Comparison of ENCODE assay signal across 8 cellular contexts in the genomic region with DNA sequence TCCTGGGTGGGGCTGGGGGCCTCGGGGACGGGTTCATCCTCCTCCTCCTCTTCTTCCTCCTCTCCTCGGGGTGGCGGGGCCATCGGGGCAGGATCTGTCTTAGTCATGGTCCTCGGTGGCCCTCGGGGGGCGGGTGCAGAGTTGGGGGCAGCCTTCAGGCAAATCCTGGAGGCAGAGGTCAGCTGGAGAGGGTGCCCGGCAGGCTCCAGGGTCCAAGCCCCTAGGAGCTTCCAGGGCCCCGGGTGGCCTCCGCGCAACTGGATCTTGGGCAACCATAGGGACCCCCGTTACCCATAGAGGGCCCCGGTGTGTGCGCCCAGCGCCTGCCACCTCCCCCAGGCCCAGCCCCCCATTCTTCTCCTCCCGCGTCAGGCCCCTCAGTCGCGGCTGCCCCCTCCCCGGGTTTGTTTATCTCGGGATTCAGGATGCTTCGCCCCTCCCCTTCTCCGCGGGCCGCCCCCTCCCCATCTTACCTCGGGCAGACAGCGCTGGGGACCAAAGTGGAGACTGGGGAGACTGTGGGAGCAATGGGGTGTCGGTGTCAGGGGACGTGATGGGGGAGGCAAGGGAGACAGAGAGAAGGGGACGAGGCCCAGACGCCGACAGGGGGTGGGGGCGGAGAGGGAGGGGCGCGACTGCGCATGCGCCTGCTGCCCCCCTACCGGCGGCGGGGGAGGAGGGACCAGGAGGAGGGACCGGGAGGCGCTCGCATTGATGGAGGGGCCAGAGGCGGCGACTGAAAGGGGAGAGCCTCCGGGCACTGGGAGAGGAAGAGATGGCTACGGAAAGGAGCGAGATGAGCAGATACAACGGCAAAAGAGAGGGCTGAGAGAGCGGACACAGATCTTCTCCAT. TPM values are rescaled to one million over a fixed set of nuclear protein-coding genes. Genes with fewer than 3 reads are reported as not detected.
DNase-seq lines count a peak whose midpoint lies in the region; ATAC-seq and TF ChIP-seq lines count a peak whose summit lies in the region.

A gene with protein sequence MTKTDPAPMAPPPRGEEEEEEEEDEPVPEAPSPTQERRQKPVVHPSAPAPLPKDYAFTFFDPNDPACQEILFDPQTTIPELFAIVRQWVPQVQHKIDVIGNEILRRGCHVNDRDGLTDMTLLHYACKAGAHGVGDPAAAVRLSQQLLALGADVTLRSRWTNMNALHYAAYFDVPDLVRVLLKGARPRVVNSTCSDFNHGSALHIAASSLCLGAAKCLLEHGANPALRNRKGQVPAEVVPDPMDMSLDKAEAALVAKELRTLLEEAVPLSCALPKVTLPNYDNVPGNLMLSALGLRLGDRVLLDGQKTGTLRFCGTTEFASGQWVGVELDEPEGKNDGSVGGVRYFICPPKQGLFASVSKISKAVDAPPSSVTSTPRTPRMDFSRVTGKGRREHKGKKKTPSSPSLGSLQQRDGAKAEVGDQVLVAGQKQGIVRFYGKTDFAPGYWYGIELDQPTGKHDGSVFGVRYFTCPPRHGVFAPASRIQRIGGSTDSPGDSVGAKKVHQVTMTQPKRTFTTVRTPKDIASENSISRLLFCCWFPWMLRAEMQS (minus strand): TSS at position 623 of the 854 bp plus-strand sequence. CDS start 516 bp downstream, at position 107.

- H3K4me3 ChIP-seq in fibroblast of lung (replicated peaks in 1 of 4; ENCODE audit: control extremely low read depth in 1 of 4, insufficient read depth in 1 of 4, low read depth in 3 of 4, low read length in 4 of 4) (peak within 1 kb of the TSS; percentile 50 to 84 (median 64)), mucosa of stomach (ENCODE audit: low read length) (no peak within 1 kb of the TSS)

- peaks cover 1% of the 10 kb centered on the region for H3K36me3 ChIP-seq in fibroblast of lung (ENCODE audit: control insufficient read depth, insufficient read depth, low read length)
- H3K36me3 ChIP-seq in mucosa of stomach (ENCODE audit: control insufficient read depth, insufficient read depth, low read length): no peaks in the 10 kb centered on the region

- peak within 1 kb of the TSS; percentile 95 for H2AFZ ChIP-seq in fibroblast of lung (ENCODE audit: low read length)

- no peak within 1 kb of the TSS for H3K27ac Mint-ChIP-seq in stimulated activated memory B cell treated with anti-CD40 and anti-IgM and Interleukin-4, amounts not matched to agents 10 μg/mL and 1 μg/mL and 100 μg/mL, for 72 hours

- H3K36me3 Mint-ChIP-seq in stimulated activated memory B cell treated with anti-CD40 and anti-IgM and Interleukin-4, amounts not matched to agents 10 μg/mL and 1 μg/mL and 100 μg/mL, for 72 hours: peaks cover 52% of the 10 kb centered on the region

- TF ChIP-seq CTCF in fibroblast of lung (conservative IDR thresholded peaks at IDR 0.05 in 1 of 2, IDR thresholded peaks at IDR 0.05 in 1 of 2; ENCODE audit: low read depth in 1 of 2, low read length in 2 of 2): no peak

- peak; percentile 32 for ATAC-seq in stimulated activated memory B cell treated with anti-CD40 and anti-IgM and Interleukin-4, amounts not matched to agents 10 μg/mL and 1 μg/mL and 100 μg/mL, for 72 hours
- no peak for ATAC-seq in GM18861 (IDR thresholded peaks at IDR 0.05; ENCODE audit: unreplicated experiment)

- H3K27ac ChIP-seq in fibroblast of lung (ENCODE audit: insufficient read depth, low read length): no peak within 1 kb of the TSS

- H3K9me3 ChIP-seq in fibroblast of lung (ENCODE audit: control insufficient read depth, insufficient read depth, low read depth, low read length) (no peaks in the 10 kb centered on the region), mucosa of stomach (ENCODE audit: control insufficient read depth, low read length) (no peaks in the 10 kb centered on the region)

- H3K27me3 ChIP-seq in fibroblast of lung (ENCODE audit: control insufficient read depth, insufficient read depth, low read length) (no peaks in the 10 kb centered on the region), mucosa of stomach (ENCODE audit: control insufficient read depth, insufficient read depth, low read length) (no peaks in the 10 kb centered on the region)

- H3K4me1 ChIP-seq in fibroblast of lung (ENCODE audit: control insufficient read depth, extremely low read depth, insufficient read depth, low read length): no peaks in the 10 kb centered on the region
- H3K4me1 ChIP-seq in mucosa of stomach (ENCODE audit: control insufficient read depth, insufficient read depth, low read length): no peaks in the 10 kb centered on the region

- peak within 1 kb of the TSS; percentile 29 for H3K4me3 Mint-ChIP-seq in stimulated activated memory B cell treated with anti-CD40 and anti-IgM and Interleukin-4, amounts not matched to agents 10 μg/mL and 1 μg/mL and 100 μg/mL, for 72 hours

- H3K9me3 Mint-ChIP-seq in stimulated activated memory B cell treated with anti-CD40 and anti-IgM and Interleukin-4, amounts not matched to agents 10 μg/mL and 1 μg/mL and 100 μg/mL, for 72 hours: no peaks in the 10 kb centered on the region

- H3K9ac ChIP-seq in fibroblast of lung (ENCODE audit: insufficient read depth, low read length) (peak within 1 kb of the TSS; percentile 39), mucosa of stomach (ENCODE audit: low read length) (peak within 1 kb of the TSS; percentile 47)

- H3K4me2 ChIP-seq in fibroblast of lung (ENCODE audit: extremely low read depth, insufficient read depth, low read length): peak within 1 kb of the TSS; percentile 93

- peaks cover 7% of the 10 kb centered on the region for H3K4me1 Mint-ChIP-seq in stimulated activated memory B cell treated with anti-CD40 and anti-IgM and Interleukin-4, amounts not matched to agents 10 μg/mL and 1 μg/mL and 100 μg/mL, for 72 hours

- H4K20me1 ChIP-seq in fibroblast of lung (ENCODE audit: control insufficient read depth, extremely low read depth, insufficient read depth, low read length): no peaks in the 10 kb centered on the region

- no peaks in the 10 kb centered on the region for H3K79me2 ChIP-seq in fibroblast of lung (ENCODE audit: control insufficient read depth, insufficient read depth, low read length)

- peak; percentile 64 for DNase-seq in COLO829 (ENCODE audit: low spot score)
- peak; percentile 91 for DNase-seq in NCI-H146 (lab: John Stamatoyannopoulos, UW)
- peak; percentile 43 for DNase-seq in activated T-cell treated with anti-CD3 and anti-CD28 coated beads for 48 hours (ENCODE audit: low read depth)
- DNase-seq in fibroblast of lung (ENCODE audit: low read depth in 2 of 2): peak; percentile 59 to 63
- DNase-seq in NCI-H446 (lab: John Stamatoyannopoulos, UW): no peak

- no peaks in the 10 kb centered on the region for H3K27me3 Mint-ChIP-seq in stimulated activated memory B cell treated with anti-CD40 and anti-IgM and Interleukin-4, amounts not matched to agents 10 μg/mL and 1 μg/mL and 100 μg/mL, for 72 hours

RNA-seq across cellular contexts. Expression of the gene that starts here (rescaled TPM):
- total RNA-seq in fibroblast of lung: 8.2 and 19.8 TPM in 2 replicates
- polyA plus RNA-seq in fibroblast of lung: 14.7 and 15.0 TPM in 2 replicates
- 68.4 and 84.2 TPM in 2 replicates for polyA plus RNA-seq in fibroblast of lung (2012)
- polyA minus RNA-seq in fibroblast of lung (ENCODE audit: low replicate concordance): 79.1 and 133 TPM in 2 replicates

Comparison
In these comparisons a context has a peak if more than half of its experiments do, and no peak if none do; other contexts are left out.
1. DNase-seq: peak in COLO829 (single experiment), NCI-H146 (single experiment), activated T-cell treated with anti-CD3 and anti-CD28 coated beads for 48 hours (single experiment) and fibroblast of lung (2 of 2); none in NCI-H446 (0 of 2).